Comparison of ENCODE assay signal across 9 cellular contexts in the genomic region with DNA sequence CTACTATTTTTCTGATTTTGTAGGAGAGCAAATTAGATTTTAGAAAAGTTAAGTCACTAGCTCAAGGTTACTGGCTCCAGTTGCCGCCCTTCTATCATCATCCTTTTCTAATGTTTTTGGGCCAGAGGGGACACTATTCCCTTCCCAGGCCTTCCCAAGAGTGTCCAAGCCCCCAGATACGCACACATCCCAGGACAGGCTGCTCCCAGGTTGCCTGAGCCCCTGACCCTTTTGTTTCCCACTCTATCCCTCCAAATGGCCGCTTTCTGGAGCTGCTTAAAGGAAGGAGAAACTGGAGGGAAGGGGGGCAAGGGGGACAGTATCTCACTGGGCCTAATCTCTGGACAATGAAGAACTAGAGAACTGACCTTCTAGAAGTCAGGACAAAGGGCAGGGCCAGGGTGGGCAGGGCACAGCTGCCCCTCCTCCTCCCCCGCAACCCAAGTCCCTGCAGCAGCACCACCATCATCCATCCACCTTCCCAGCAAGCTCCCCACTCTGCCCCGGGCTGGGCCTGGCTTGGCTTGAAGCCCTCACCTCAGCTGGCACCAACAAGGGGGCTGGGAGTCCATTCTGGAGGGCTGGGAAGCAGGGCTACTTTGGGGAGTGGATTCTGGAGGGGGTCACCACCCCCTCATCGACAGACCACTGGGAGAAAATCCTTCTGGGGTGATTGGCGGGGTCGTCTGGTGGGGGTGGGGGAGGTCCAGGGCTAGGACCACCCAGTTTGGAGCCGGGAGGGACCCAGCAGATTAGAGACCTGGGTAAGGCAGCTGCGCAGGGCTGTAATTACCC. TPM values are rescaled to one million over a fixed set of nuclear protein-coding genes. Genes with fewer than 3 reads are reported as not detected.
DNase-seq lines count a peak whose midpoint lies in the region; ATAC-seq, FAIRE-seq and TF ChIP-seq lines count a peak whose summit lies in the region.
"Had no signal": no experiment of that assay in that cellular context is flagged by ENCODE, and none has a peak within 500 bp of the region (broad histone marks: within the 10 kb centered on the region; RNA-seq: fewer than 3 reads in every experiment).

No MANE protein-coding gene starts in this region.

- peak overlapping the region; percentile 94 for H3K4me3 ChIP-seq in GM23338
- peak overlapping the region; percentile 98 for H3K4me3 ChIP-seq in SJSA1
- H3K4me3 ChIP-seq in fibroblast of lung (replicated peaks in 1 of 4; ENCODE audit: control extremely low read depth in 1 of 4, insufficient read depth in 1 of 4, low read depth in 3 of 4, low read length in 4 of 4), result peak overlapping the region; percentile 76 to 88 (median 82)
- H3K4me3 ChIP-seq in pancreas, result peak overlapping the region; percentile 37 to 100 (median 99)

- peak overlapping the region; percentile 91 for H3K9ac ChIP-seq in fibroblast of lung (ENCODE audit: insufficient read depth, low read length)

- H3K4me2 ChIP-seq in GM23338, result peak overlapping the region; percentile 98
- H3K4me2 ChIP-seq in fibroblast of lung (ENCODE audit: extremely low read depth, insufficient read depth, low read length), result peak overlapping the region; percentile 93

- H3F3A ChIP-seq in GM23338 (replicated peaks; ENCODE audit: low read depth), result no peaks in the 10 kb centered on the region

- intact Hi-C loops in pancreas (cut with DNase I), result loop anchor here in 1 of 3 donors (5.0 kb wide), 1 partner anchor 32 kb away; no protein-coding TSS in a partner anchor

- no peaks in the 10 kb centered on the region for H3K36me3 ChIP-seq in GM23338 (ENCODE audit: insufficient read depth)
- H3K36me3 ChIP-seq in SJSA1, result peaks cover 36% of the 10 kb centered on the region
- H3K36me3 ChIP-seq in fibroblast of lung (ENCODE audit: control insufficient read depth, insufficient read depth, low read length), result peaks cover 9% of the 10 kb centered on the region
- no peaks in the 10 kb centered on the region for H3K36me3 ChIP-seq in pancreas

- H3K79me2 ChIP-seq in GM23338 (replicated peaks; ENCODE audit: insufficient read depth) (peaks cover 14% of the 10 kb centered on the region), fibroblast of lung (ENCODE audit: control insufficient read depth, insufficient read depth, low read length) (peaks cover 39% of the 10 kb centered on the region)

- no peaks in the 10 kb centered on the region for H3K9me3 Mint-ChIP-seq in GM23338

- H3K4me1 Mint-ChIP-seq in GM23338, result peaks cover 48% of the 10 kb centered on the region

- in situ Hi-C loops in ACHN (cut with HindIII; ENCODE audit: low pct_ligation_motif_present, low pct_unique_long_range_greater_than_20kb, low sequenced_read_pairs), result no loop called here

- no peaks in the 10 kb centered on the region for H3K9me2 ChIP-seq in GM23338 (ENCODE audit: insufficient read depth)

- no peak overlapping the region for H2AFZ ChIP-seq in GM23338
- H2AFZ ChIP-seq in fibroblast of lung (ENCODE audit: low read length), result no peak overlapping the region

- no peak for FAIRE-seq in pancreas (lab: Jason Lieb, UNC)
- FAIRE-seq: TTC549 had no signal

- peak; percentile 48 for DNase-seq in GM23338 (ENCODE audit: low spot score)
- DNase-seq in SJSA1 (ENCODE audit: low read depth in 1 of 2, low spot score in 2 of 2), result no peak
- no peak for DNase-seq in fibroblast of lung (ENCODE audit: low read depth in 2 of 2)
- peak in 4 of 6 donors; percentile 47 to 81 (median 62) for DNase-seq in pancreas
- DNase-seq in ACHN, result no peak
- DNase-seq in activated gamma-delta T cell treated with Interleukin-2 at 50 U/mL for 16 hours, result no peak

- H3K36me3 Mint-ChIP-seq in GM23338 (ENCODE audit: low read depth), result peaks cover 8% of the 10 kb centered on the region

- peaks cover 45% of the 10 kb centered on the region for H3K27me3 Mint-ChIP-seq in GM23338 (ENCODE audit: insufficient read depth, low read depth, poor library complexity)

- H3K4me1 ChIP-seq in GM23338 (ENCODE audit: insufficient read depth) (peaks cover 39% of the 10 kb centered on the region), SJSA1 (replicated peaks) (peaks cover 46% of the 10 kb centered on the region), fibroblast of lung (ENCODE audit: control insufficient read depth, extremely low read depth, insufficient read depth, low read length) (peaks cover 29% of the 10 kb centered on the region), pancreas (peaks cover 7 to 33% (median 12%) of the 10 kb centered on the region in 3 donors)

- 28 to 31% methylated on average over 9 to 10 of the region's 10 CpGs for WGBS in pancreas, 2 donors

- no peaks in the 10 kb centered on the region; the same call in 1 of the 2 replicates for H4K20me1 ChIP-seq in GM23338 (replicated peaks; ENCODE audit: insufficient read depth)
- H4K20me1 ChIP-seq in fibroblast of lung (ENCODE audit: control insufficient read depth, extremely low read depth, insufficient read depth, low read length), result peaks cover 2% of the 10 kb centered on the region

- H3K27me3 ChIP-seq in GM23338 (ENCODE audit: insufficient read depth) (peaks cover 56% of the 10 kb centered on the region), SJSA1 (replicated peaks) (no peaks in the 10 kb centered on the region), fibroblast of lung (ENCODE audit: control insufficient read depth, insufficient read depth, low read length) (no peaks in the 10 kb centered on the region), pancreas (no peaks in the 10 kb centered on the region)

- no peak overlapping the region; the same call in 1 of the 2 replicates for H3K27ac Mint-ChIP-seq in GM23338

- H3K27ac ChIP-seq in GM23338 (ENCODE audit: low read depth), result no peak overlapping the region
- H3K27ac ChIP-seq in SJSA1, result peak overlapping the region; percentile 95
- peak overlapping the region; percentile 96 for H3K27ac ChIP-seq in fibroblast of lung (ENCODE audit: insufficient read depth, low read length)
- peak overlapping the region; percentile 89 to 97 (median 96) for H3K27ac ChIP-seq in pancreas

- H3K9me3 ChIP-seq in SJSA1 (replicated peaks) (no peaks in the 10 kb centered on the region), fibroblast of lung (ENCODE audit: control insufficient read depth, insufficient read depth, low read depth, low read length) (no peaks in the 10 kb centered on the region), pancreas (no peaks in the 10 kb centered on the region)

- TF ChIP-seq CTCF in GM23338 (conservative IDR thresholded peaks at IDR 0.05; ENCODE audit: low read depth in 2 of 2) (no peak), fibroblast of lung (conservative IDR thresholded peaks at IDR 0.05 in 1 of 2, IDR thresholded peaks at IDR 0.05 in 1 of 2; ENCODE audit: low read depth in 1 of 2, low read length in 2 of 2) (no peak), pancreas (IDR thresholded peaks at IDR 0.05) (no peak)

- ATAC-seq in GM23338, result peak; percentile 3
- no peak for ATAC-seq in pancreas
- ATAC-seq in HG03108 (IDR thresholded peaks at IDR 0.05; ENCODE audit: unreplicated experiment), result no peak
- ATAC-seq in HG02938 (IDR thresholded peaks at IDR 0.05; ENCODE audit: unreplicated experiment), result no peak

- peak overlapping the region; percentile 72 for H3K4me3 Mint-ChIP-seq in GM23338

TF ChIP-seq in GM23338, 12 proteins besides CTCF, POLR2A, EP300 and RAD21 (continues in another document):
- no peak for TF ChIP-seq ZNF331 (CRISPR knock-in tag; IDR thresholded peaks at IDR 0.05; ENCODE audit: low read depth)
- TF ChIP-seq NANOG (IDR thresholded peaks at IDR 0.05; ENCODE audit: borderline replicate concordance), result no peak
- no peak for TF ChIP-seq JUNB (IDR thresholded peaks at IDR 0.05; ENCODE audit: unreplicated experiment)
- TF ChIP-seq ETS1 (IDR thresholded peaks at IDR 0.05), result no peak
- no peak for TF ChIP-seq CREB1 (CRISPR knock-in tag; IDR thresholded peaks at IDR 0.05; ENCODE audit: low read depth)
- TF ChIP-seq POLR2AphosphoS5 (IDR thresholded peaks at IDR 0.05; ENCODE audit: low read depth), result peak; percentile 36; the same call in 1 of the 2 replicates
- TF ChIP-seq STAT1 (IDR thresholded peaks at IDR 0.05; ENCODE audit: unreplicated experiment), result no peak

RNA-seq across cellular contexts. Expression of gene MAP7D1, which starts 1.0 kb away (rescaled TPM):
- total RNA-seq in GM23338 (2014; rRNA removed; shearing (Covaris generic)), result 37.4 and 59.8 TPM in 2 replicates
- polyA plus RNA-seq in GM23338 (2016; fragmentation: Nextera tagmentation; extraction: Ambion mirVana) (13.8 and 14.7 TPM in 2 replicates), fibroblast of lung (70.6 and 91.2 TPM in 2 replicates), pancreas (10 to 100 TPM; 26.4 to 36.0 TPM)
- 191 and 218 TPM in 2 replicates for total RNA-seq in SJSA1 (2014; rRNA removed; shearing (Covaris generic))
- total RNA-seq in fibroblast of lung (52.6 and 78.4 TPM in 2 replicates), pancreas (10 to 100 TPM; 12.5 to 39.3 (median 15.8) TPM)
- polyA plus RNA-seq in fibroblast of lung (2012), result 113 and 136 TPM in 2 replicates
- 117 and 164 TPM in 2 replicates for polyA minus RNA-seq in fibroblast of lung (ENCODE audit: low replicate concordance)

RNA-seq across cellular contexts. Expression of gene TRAPPC3, which starts 5.7 kb away (rescaled TPM):
- 55.8 and 55.9 TPM in 2 replicates for total RNA-seq in GM23338 (2014; rRNA removed; shearing (Covaris generic))
- 45.2 and 45.6 TPM in 2 replicates for polyA plus RNA-seq in GM23338 (2016; fragmentation: Nextera tagmentation; extraction: Ambion mirVana)
- total RNA-seq in SJSA1 (2014; rRNA removed; shearing (Covaris generic)), result 134 and 167 TPM in 2 replicates
- total RNA-seq in fibroblast of lung, result 70.6 and 88.5 TPM in 2 replicates
- polyA plus RNA-seq in fibroblast of lung, result 102 and 105 TPM in 2 replicates
- polyA plus RNA-seq in fibroblast of lung (2012), result 90.0 and 102 TPM in 2 replicates
- polyA minus RNA-seq in fibroblast of lung (ENCODE audit: low replicate concordance), result 12.7 and 13.7 TPM in 2 replicates
- 10 to 100 TPM; 24.6 to 29.5 (median 27.0) TPM for total RNA-seq in pancreas
- polyA plus RNA-seq in pancreas, result 10 to 100 TPM; 21.8 to 41.5 TPM

RNA-seq across cellular contexts. Expression of gene COL8A2, which starts 29.9 kb away (rescaled TPM):
- total RNA-seq in GM23338 (2014; rRNA removed; shearing (Covaris generic)), result 4.9 and 5.0 TPM in 2 replicates
- polyA plus RNA-seq in GM23338 (2016; fragmentation: Nextera tagmentation; extraction: Ambion mirVana), result 0.77 and 0.95 TPM in 2 replicates
- 1.1 and 1.2 TPM in 2 replicates for total RNA-seq in SJSA1 (2014; rRNA removed; shearing (Covaris generic))
- 18.5 and 31.0 TPM in 2 replicates for total RNA-seq in fibroblast of lung
- polyA plus RNA-seq in fibroblast of lung, result 2.9 and 5.2 TPM in 2 replicates
- polyA plus RNA-seq in fibroblast of lung (2012), result 3.1 and 5.8 TPM in 2 replicates
- polyA minus RNA-seq in fibroblast of lung (ENCODE audit: low replicate concordance), result 3.4 and 6.5 TPM in 2 replicates
- total RNA-seq in pancreas, result 1 to 10 TPM in 2 of 6 donors, under 1 TPM in 4; 0.12 to 3.3 (median 0.34) TPM
- under 1 TPM; 0.31 to 0.42 TPM for polyA plus RNA-seq in pancreas

Comparison
In these comparisons a context has a peak if more than half of its experiments do, and no peak if none do; other contexts are left out.
1. DNase-seq: peak in GM23338 (single experiment) and pancreas (4 of 6); none in SJSA1 (0 of 2), fibroblast of lung (0 of 2), ACHN (single experiment) and activated gamma-delta T cell treated with Interleukin-2 at 50 U/mL for 16 hours (single experiment).
2. Peak in every context shown above with its lines, with median percentiles within 50 percentile points of each other: H3K4me3 ChIP-seq.